ENCODE assay signal across 13 cellular contexts in the genomic region with DNA sequence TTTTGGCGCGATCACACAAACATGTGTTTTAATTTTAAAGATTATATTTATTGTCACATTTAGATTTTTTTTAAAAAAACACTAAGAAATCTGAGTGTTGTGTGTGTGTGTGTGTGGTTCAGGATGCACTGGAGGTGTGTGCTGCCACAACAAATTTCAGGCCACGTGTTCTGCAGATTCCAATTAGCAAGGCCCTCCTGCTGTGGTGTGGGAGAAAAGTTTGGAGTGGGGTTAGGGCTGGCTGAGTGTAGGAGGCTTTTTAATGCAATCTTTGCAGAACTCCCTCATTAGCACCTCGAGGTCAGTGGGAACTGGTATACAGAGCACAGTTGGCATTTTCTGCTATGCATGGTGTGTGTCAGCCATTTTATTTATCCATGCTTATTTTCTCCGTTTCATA.
"Had no signal": no experiment of that assay in that cellular context is flagged by ENCODE, and none has a peak within 500 bp of the region (broad histone marks: within the 10 kb centered on the region; RNA-seq: fewer than 3 reads in every experiment).

No MANE protein-coding gene starts in this region.

- H3K27ac ChIP-seq: cardiac muscle cell, suprapubic skin, upper lobe of left lung, VCaP had no signal

- H3K9me3 ChIP-seq: mucosa of descending colon, suprapubic skin, upper lobe of left lung had no signal

- H3K4me3 ChIP-seq: cardiac muscle cell, mucosa of descending colon, suprapubic skin, upper lobe of left lung had no signal

- DNase-seq: activated CD4-positive, alpha-beta memory T cell treated with anti-CD3 and anti-CD28 coated beads, Interleukin-2, amount 10 ng/mL, durations not matched to agents 7 days and 5 days; activated naive CD4-positive, alpha-beta T cell treated with anti-CD3 and anti-CD28 coated beads, Interleukin-2, amount 10 ng/mL, durations not matched to agents 7 days and 5 days; activated T-cell treated with anti-CD3 and anti-CD28 coated beads, Interleukin-2, amount 50 U/mL, for 24 hours; islet precursor cell; mucosa of descending colon; naive thymus-derived CD4-positive, alpha-beta T cell; occipital lobe; right cardiac atrium; small intestine; upper lobe of left lung had no signal

- H3K27me3 ChIP-seq: cardiac muscle cell, suprapubic skin, upper lobe of left lung had no signal

- H3K4me1 ChIP-seq: suprapubic skin, upper lobe of left lung had no signal

- H3K36me3 ChIP-seq: cardiac muscle cell, suprapubic skin, upper lobe of left lung had no signal
